Comparison of ENCODE assay signal across 18 cellular contexts in the genomic region with DNA sequence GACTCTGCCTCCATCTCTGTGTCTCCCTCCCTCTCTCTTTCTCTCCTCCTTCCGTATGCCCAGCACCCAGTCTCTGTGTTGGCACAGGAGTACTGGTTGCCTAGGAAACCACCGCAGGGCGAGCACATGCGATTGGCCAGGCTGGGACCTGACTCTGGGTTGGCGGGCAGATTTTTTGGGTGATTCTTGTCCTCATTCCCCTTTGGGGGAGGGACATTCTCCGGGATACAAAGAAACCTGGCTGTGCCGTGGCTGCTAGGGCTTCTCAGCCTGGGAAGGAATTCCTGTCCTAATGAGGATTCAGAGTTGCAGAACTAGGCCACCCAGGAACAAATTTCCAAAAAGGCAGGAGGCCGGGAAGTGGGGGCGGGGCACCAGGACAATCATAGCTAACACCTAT.
DNase-seq lines count a peak whose midpoint lies in the region; ATAC-seq lines count a peak whose summit lies in the region.
"Had no signal": no experiment of that assay in that cellular context is flagged by ENCODE, and none has a peak within 500 bp of the region (broad histone marks: within the 10 kb centered on the region; RNA-seq: fewer than 3 reads in every experiment).

No MANE protein-coding gene starts in this region.

- DNase-seq in NCI-H2029 (lab: John Stamatoyannopoulos, UW), result peak; percentile 18
- DNase-seq in NCI-H2029 treated with DMSO at 0.1 percent for 48 hours (lab: John Stamatoyannopoulos, UW), result no peak
- peak in 43 of 61 donors; percentile 2 to 75 (median 37) for DNase-seq in caudate nucleus (lab: John Stamatoyannopoulos, UW)
- DNase-seq in iPS-NIHi7 (ENCODE audit: extremely low spot score), result peak; percentile 85
- DNase-seq in retina, result peak; percentile 60
- DNase-seq in A172 (ENCODE audit: low spot score), result no peak
- DNase-seq in activated naive CD8-positive, alpha-beta T cell treated with anti-CD3 and anti-CD28 coated beads, Interleukin-2, amount 50 U/mL, for 24 hours, result no peak
- no peak for DNase-seq in left ventricle myocardium superior
- DNase-seq: activated naive CD8-positive, alpha-beta T cell treated with anti-CD3 and anti-CD28 coated beads for 36 hours; activated T-cell treated with anti-CD3 and anti-CD28 coated beads, Interleukin-2, amount 50 U/mL, for 1 hour; CD8-positive, alpha-beta T cell; cerebellar nuclear complex; left lung; naive thymus-derived CD4-positive, alpha-beta T cell; NCI-H226 had no signal

- ATAC-seq in activated naive CD8-positive, alpha-beta T cell treated with anti-CD3 and anti-CD28 coated beads, Interleukin-2, amount 50 U/mL, for 24 hours, result no peak
- ATAC-seq in left ventricle myocardium superior, result no peak
- ATAC-seq: CD8-positive, alpha-beta T cell; left lung; naive thymus-derived CD4-positive, alpha-beta T cell; stimulated activated effector memory CD8-positive, alpha-beta T cell treated with anti-CD3 and anti-CD28 coated beads, Interleukin-12 subunit alpha, Interleukin-12 subunit beta, amount 100 ng/mL, for 72 hours had no signal

- no peaks in the 10 kb centered on the region for H3K36me3 Mint-ChIP-seq in activated naive CD8-positive, alpha-beta T cell treated with anti-CD3 and anti-CD28 coated beads, Interleukin-2, amount 50 U/mL, for 24 hours (ENCODE audit: low read depth)
- H3K36me3 Mint-ChIP-seq: activated naive CD8-positive, alpha-beta T cell treated with anti-CD3 and anti-CD28 coated beads for 36 hours; CD8-positive, alpha-beta T cell; stimulated activated effector memory CD8-positive, alpha-beta T cell treated with anti-CD3 and anti-CD28 coated beads, Interleukin-12 subunit alpha, Interleukin-12 subunit beta, amount 100 ng/mL, for 72 hours; type B pancreatic cell had no signal

- intact Hi-C loops in left ventricle myocardium superior (cut with micrococcal nuclease), result no loop called here

- H3K4me1 Mint-ChIP-seq in activated naive CD8-positive, alpha-beta T cell treated with anti-CD3 and anti-CD28 coated beads, Interleukin-2, amount 50 U/mL, for 24 hours, result no peaks in the 10 kb centered on the region
- H3K4me1 Mint-ChIP-seq: activated naive CD8-positive, alpha-beta T cell treated with anti-CD3 and anti-CD28 coated beads for 36 hours; naive thymus-derived CD4-positive, alpha-beta T cell; stimulated activated effector memory CD8-positive, alpha-beta T cell treated with anti-CD3 and anti-CD28 coated beads, Interleukin-12 subunit alpha, Interleukin-12 subunit beta, amount 100 ng/mL, for 72 hours had no signal

- peaks cover 16% of the 10 kb centered on the region for H3K9me3 Mint-ChIP-seq in activated naive CD8-positive, alpha-beta T cell treated with anti-CD3 and anti-CD28 coated beads, Interleukin-2, amount 50 U/mL, for 24 hours
- H3K9me3 Mint-ChIP-seq: type B pancreatic cell had no signal

- H3K27ac ChIP-seq in caudate nucleus (ENCODE audit: low read depth, low read length), result no peak overlapping the region
- H3K27ac ChIP-seq: left lung had no signal

- no peak overlapping the region for H3K27ac Mint-ChIP-seq in activated naive CD8-positive, alpha-beta T cell treated with anti-CD3 and anti-CD28 coated beads, Interleukin-2, amount 50 U/mL, for 24 hours
- H3K27ac Mint-ChIP-seq: activated naive CD8-positive, alpha-beta T cell treated with anti-CD3 and anti-CD28 coated beads for 36 hours; CD8-positive, alpha-beta T cell; stimulated activated effector memory CD8-positive, alpha-beta T cell treated with anti-CD3 and anti-CD28 coated beads, Interleukin-12 subunit alpha, Interleukin-12 subunit beta, amount 100 ng/mL, for 72 hours; T-helper 1 cell treated with Interleukin-12 subunit alpha and Interleukin-12 subunit beta and Interleukin-4 antibody, amounts not matched to agents 30 μg/mL and 1 μg/mL, for 36 hours; type B pancreatic cell had no signal

- H3K27me3 Mint-ChIP-seq in activated naive CD8-positive, alpha-beta T cell treated with anti-CD3 and anti-CD28 coated beads, Interleukin-2, amount 50 U/mL, for 24 hours, result no peaks in the 10 kb centered on the region

- no peak overlapping the region for H3K4me3 Mint-ChIP-seq in activated naive CD8-positive, alpha-beta T cell treated with anti-CD3 and anti-CD28 coated beads, Interleukin-2, amount 50 U/mL, for 24 hours
- H3K4me3 Mint-ChIP-seq: activated naive CD8-positive, alpha-beta T cell treated with anti-CD3 and anti-CD28 coated beads for 36 hours; CD8-positive, alpha-beta T cell; naive thymus-derived CD4-positive, alpha-beta T cell; stimulated activated effector memory CD8-positive, alpha-beta T cell treated with anti-CD3 and anti-CD28 coated beads, Interleukin-12 subunit alpha, Interleukin-12 subunit beta, amount 100 ng/mL, for 72 hours; T-helper 1 cell treated with Interleukin-12 subunit alpha and Interleukin-12 subunit beta and Interleukin-4 antibody, amounts not matched to agents 30 μg/mL and 1 μg/mL, for 36 hours; type B pancreatic cell had no signal

Comparison
In these comparisons a context has a peak if more than half of its experiments do, and no peak if none do; other contexts are left out.
1. DNase-seq: peak in NCI-H2029 (single experiment), caudate nucleus (43 of 61), iPS-NIHi7 (single experiment) and retina (single experiment); none in NCI-H2029 treated with DMSO at 0.1 percent for 48 hours (single experiment), A172 (single experiment), activated naive CD8-positive, alpha-beta T cell treated with anti-CD3 and anti-CD28 coated beads, Interleukin-2, amount 50 U/mL, for 24 hours (single experiment) and left ventricle myocardium superior (single experiment).